ENCODE assay signal across 21 cellular contexts in genomic region chr2:42765686-42766085, GRCh38. TPM values are rescaled to one million over a fixed set of nuclear protein-coding genes. Genes with fewer than 3 reads are reported as not detected.
"Had no signal": no experiment of that assay in that cellular context is flagged by ENCODE, and none has a peak within 500 bp of the region (broad histone marks: within the 10 kb centered on the region; RNA-seq: fewer than 3 reads in every experiment).

No MANE protein-coding gene starts in this region.

- H3K27me3 Mint-ChIP-seq: natural killer cell treated with Interleukin-12 subunit alpha and Interleukin-12 subunit beta and Interleukin-15 and Interleukin-18, amount 100 ng/mL, for 72 hours; stimulated activated naive B cell treated with anti-CD40 and anti-IgM and Interleukin-4, amounts not matched to agents 10 μg/mL and 1 μg/mL and 100 μg/mL, for 72 hours; stimulated activated naive CD8-positive, alpha-beta T cell treated with anti-CD3 and anti-CD28 coated beads, Interleukin-15, amount 100 ng/mL, for 72 hours had no signal

- H3K27ac Mint-ChIP-seq: natural killer cell treated with Interleukin-12 subunit alpha and Interleukin-12 subunit beta and Interleukin-15 and Interleukin-18, amount 100 ng/mL, for 72 hours; stimulated activated naive B cell treated with anti-CD40 and anti-IgM and Interleukin-4, amounts not matched to agents 10 μg/mL and 1 μg/mL and 100 μg/mL, for 72 hours; stimulated activated naive CD8-positive, alpha-beta T cell treated with anti-CD3 and anti-CD28 coated beads, Interleukin-15, amount 100 ng/mL, for 72 hours had no signal

- ATAC-seq: gastroesophageal sphincter; left cardiac atrium; left ventricle myocardium superior; natural killer cell treated with Interleukin-12 subunit alpha and Interleukin-12 subunit beta and Interleukin-15 and Interleukin-18, amount 100 ng/mL, for 72 hours; sciatic nerve; stimulated activated naive CD8-positive, alpha-beta T cell treated with anti-CD3 and anti-CD28 coated beads, Interleukin-15, amount 100 ng/mL, for 72 hours had no signal

- DNase-seq: effector memory CD4-positive, alpha-beta T cell; esophagus squamous epithelium; foreskin fibroblast; glutamatergic neuron; kidney; left cardiac atrium; left ventricle myocardium superior; mesenchymal stem cell; midbrain; spleen; stimulated activated CD4-positive, alpha-beta T cell treated with anti-CD3 and anti-CD28 coated beads, Interleukin-15, amount 100 ng/mL, for 24 hours; stimulated activated CD4-positive, alpha-beta T cell treated with anti-CD3 and anti-CD28 coated beads, Interleukin-1b, Interleukin-23, amount 100 ng/mL, for 48 hours; stimulated activated CD4-positive, alpha-beta T cell treated with anti-CD3 and anti-CD28 coated beads, Interleukin-4, amount 100 ng/mL, for 24 hours; stimulated activated naive B cell treated with anti-CD40 and anti-IgM and Interleukin-4, amounts not matched to agents 10 μg/mL and 1 μg/mL and 100 μg/mL, for 72 hours; stimulated activated naive CD8-positive, alpha-beta T cell treated with anti-CD3 and anti-CD28 coated beads, Interleukin-15, amount 100 ng/mL, for 72 hours; transverse colon had no signal

- H3K4me3 Mint-ChIP-seq: natural killer cell treated with Interleukin-12 subunit alpha and Interleukin-12 subunit beta and Interleukin-15 and Interleukin-18, amount 100 ng/mL, for 72 hours; stimulated activated naive B cell treated with anti-CD40 and anti-IgM and Interleukin-4, amounts not matched to agents 10 μg/mL and 1 μg/mL and 100 μg/mL, for 72 hours; stimulated activated naive CD8-positive, alpha-beta T cell treated with anti-CD3 and anti-CD28 coated beads, Interleukin-15, amount 100 ng/mL, for 72 hours had no signal

- H3K9me3 Mint-ChIP-seq: natural killer cell treated with Interleukin-12 subunit alpha and Interleukin-12 subunit beta and Interleukin-15 and Interleukin-18, amount 100 ng/mL, for 72 hours; stimulated activated naive B cell treated with anti-CD40 and anti-IgM and Interleukin-4, amounts not matched to agents 10 μg/mL and 1 μg/mL and 100 μg/mL, for 72 hours; stimulated activated naive CD8-positive, alpha-beta T cell treated with anti-CD3 and anti-CD28 coated beads, Interleukin-15, amount 100 ng/mL, for 72 hours had no signal

- H3K36me3 Mint-ChIP-seq: natural killer cell treated with Interleukin-12 subunit alpha and Interleukin-12 subunit beta and Interleukin-15 and Interleukin-18, amount 100 ng/mL, for 72 hours had no signal

RNA-seq across cellular contexts. Expression of gene OXER1, which starts 1.8 kb away (rescaled TPM):
- total RNA-seq: epithelial cell of proximal tubule; natural killer cell treated with Interleukin-12 subunit alpha and Interleukin-12 subunit beta and Interleukin-15 and Interleukin-18, amount 100 ng/mL, for 72 hours; pulmonary artery endothelial cell had no signal

RNA-seq across cellular contexts. Expression of gene HAAO, which starts 26.7 kb away (rescaled TPM):
- total RNA-seq: natural killer cell treated with Interleukin-12 subunit alpha and Interleukin-12 subunit beta and Interleukin-15 and Interleukin-18, amount 100 ng/mL, for 72 hours had no signal
